Comparison of ENCODE assay signal across 10 cellular contexts in genomic region chr11:79244175-79244804, GRCh38.
DNase-seq lines count a peak whose midpoint lies in the region; ATAC-seq, FAIRE-seq and TF ChIP-seq lines count a peak whose summit lies in the region.
"Had no signal": no experiment of that assay in that cellular context is flagged by ENCODE, and none has a peak within 500 bp of the region (broad histone marks: within the 10 kb centered on the region; RNA-seq: fewer than 3 reads in every experiment).

No MANE protein-coding gene starts in this region.

- no peak overlapping the region for H2BK120ac ChIP-seq in H1 (replicated peaks; ENCODE audit: low read depth, low read length)

- H3K27ac ChIP-seq in H1 (ENCODE audit: low read depth, low read length), result no peak overlapping the region
- H3K27ac ChIP-seq in left lung, result no peak overlapping the region
- no peak overlapping the region for H3K27ac ChIP-seq in CD4-positive, alpha-beta T cell (ENCODE audit: low read depth, low read length)

- H3K18ac ChIP-seq in H1 (ENCODE audit: extremely low read depth, low read length), result no peak overlapping the region

- no peaks in the 10 kb centered on the region for H3K9me3 Mint-ChIP-seq in CD4-positive, alpha-beta T cell

- POLR2A ChIA-PET in H1 (lab: Charles Lee; ENCODE audit: partially characterized antibody), result interaction anchor here (0.7 to 1.3 kb wide), 2 partner anchors 11 to 263 kb away, joined by 3 read pairs; no protein-coding TSS in a partner anchor
- POLR2A ChIA-PET in CD4-positive, alpha-beta T cell (lab: Charles Lee), result no interaction called here

- H3K79me2 ChIP-seq in H1 (ENCODE audit: control insufficient read depth in 1 of 2, insufficient read depth in 2 of 2, low read length in 2 of 2), result no peaks in the 10 kb centered on the region

- no peak overlapping the region for H3K27ac Mint-ChIP-seq in CD4-positive, alpha-beta T cell
- H3K27ac Mint-ChIP-seq: stimulated activated naive CD8-positive, alpha-beta T cell treated with anti-CD3 and anti-CD28 coated beads, Interleukin-15, amount 100 ng/mL, for 72 hours had no signal

- H3K36me3 ChIP-seq in H1 (ENCODE audit: control insufficient read depth in 2 of 4, insufficient read depth in 4 of 4, low read length in 3 of 4), result no peaks in the 10 kb centered on the region
- H3K36me3 ChIP-seq in left lung, result no peaks in the 10 kb centered on the region

- no peak overlapping the region for H3K23ac ChIP-seq in H1 (ENCODE audit: insufficient read length)

- no peak for TF ChIP-seq EP300 in H1 (IDR thresholded peaks at IDR 0.05; ENCODE audit: borderline replicate concordance in 1 of 2, low read depth in 2 of 2, low read length in 2 of 2)

- no peak overlapping the region for H2BK12ac ChIP-seq in H1 (ENCODE audit: low read depth, low read length)

- no peak overlapping the region for H3K9ac ChIP-seq in H1 (replicated peaks in 1 of 4; ENCODE audit: extremely low read depth in 1 of 4, low read depth in 3 of 4, low read length in 3 of 4)

- intact Hi-C loops in Right ventricle myocardium inferior (cut with DNase I), result no loop called here
- intact Hi-C loops in cardiac septum (cut with DNase I), result no loop called here
- intact Hi-C loops in left lung (cut with DNase I), result no loop called here
- intact Hi-C loops in CD4-positive, alpha-beta T cell (cut with DNase I, micrococcal nuclease), result no loop called here

- no peak overlapping the region for H3K14ac ChIP-seq in H1 (ENCODE audit: insufficient read length)

- H3K79me1 ChIP-seq in H1 (ENCODE audit: low read depth, low read length), result no peaks in the 10 kb centered on the region

- TF ChIP-seq CTCF in H1 (IDR thresholded peaks at IDR 0.05; ENCODE audit: control extremely low read depth in 1 of 3, insufficient read depth in 1 of 3, low read depth in 1 of 3, low read length in 3 of 3), result no peak
- TF ChIP-seq CTCF in left lung (IDR thresholded peaks at IDR 0.05), result no peak
- TF ChIP-seq CTCF in CD4-positive, alpha-beta T cell (IDR thresholded peaks at IDR 0.05), result no peak

- CTCF ChIA-PET in H1 (lab: Charles Lee; ENCODE audit: partially characterized antibody), result interaction anchor here (0.6 kb wide), 1 partner anchor 421 kb away, joined by 5 read pairs; no protein-coding TSS in a partner anchor
- CTCF ChIA-PET in CD4-positive, alpha-beta T cell (lab: Charles Lee), result no interaction called here

- no peak for TF ChIP-seq POLR2A in H1 (IDR thresholded peaks at IDR 0.05; ENCODE audit: control extremely low read depth in 1 of 2, low read depth in 2 of 2, low read length in 2 of 2)

- H2AK5ac ChIP-seq in H1 (ENCODE audit: low read depth, low read length), result no peak overlapping the region

- DNase-seq in Right ventricle myocardium inferior (ENCODE audit: missing footprints), result no peak
- DNase-seq in cardiac septum (ENCODE audit: low spot score), result no peak
- no peak for DNase-seq in H1 (ENCODE audit: low read depth in 1 of 2, low spot score in 2 of 2)
- DNase-seq in left lung, result no peak
- DNase-seq in CD4-positive, alpha-beta T cell, result no peak
- DNase-seq in medulla oblongata (ENCODE audit: extremely low spot score), result no peak
- DNase-seq in cerebellar cortex (ENCODE audit: low spot score), result no peak
- DNase-seq: NCI-H526 treated with DMSO at 0.1 percent for 48 hours; stimulated activated naive CD8-positive, alpha-beta T cell treated with anti-CD3 and anti-CD28 coated beads, Interleukin-15, amount 100 ng/mL, for 72 hours had no signal

- H3K4me3 ChIP-seq in H1 (ENCODE audit: extremely low read depth in 1 of 4, insufficient read depth in 2 of 4, low read depth in 3 of 4, low read length in 4 of 4) (no peak overlapping the region), left lung (no peak overlapping the region)

- no peak overlapping the region for H4K5ac ChIP-seq in H1 (ENCODE audit: insufficient read length, low read depth, low read length)

- H4K8ac ChIP-seq in H1 (ENCODE audit: extremely low read depth, insufficient read depth, low read length), result peak overlapping the region; percentile 7; the same call in 1 of the 2 replicates

- FAIRE-seq in H1 (lab: Jason Lieb, UNC), result no peak

- no peaks in the 10 kb centered on the region for H3K27me3 ChIP-seq in H1 (replicated peaks in 1 of 4; ENCODE audit: control insufficient read depth in 3 of 4, extremely low read depth in 1 of 4, insufficient read depth in 3 of 4, low read length in 3 of 4)
- no peaks in the 10 kb centered on the region for H3K27me3 ChIP-seq in left lung
- H3K27me3 ChIP-seq in CD4-positive, alpha-beta T cell (ENCODE audit: control insufficient read depth, insufficient read depth, low read length), result no peaks in the 10 kb centered on the region

- H3K23me2 ChIP-seq in H1 (ENCODE audit: low read depth, low read length), result no peaks in the 10 kb centered on the region; the same call in 1 of the 2 replicates

- peak; percentile 82 for ATAC-seq in Right ventricle myocardium inferior
- ATAC-seq in left lung, result peak; percentile 74
- no peak for ATAC-seq in CD4-positive, alpha-beta T cell (ENCODE audit: poor library complexity)
- no peak for ATAC-seq in HG03108 (IDR thresholded peaks at IDR 0.05; ENCODE audit: unreplicated experiment)
- ATAC-seq: stimulated activated naive CD8-positive, alpha-beta T cell treated with anti-CD3 and anti-CD28 coated beads, Interleukin-15, amount 100 ng/mL, for 72 hours had no signal

- no peak overlapping the region for H3K4me2 ChIP-seq in H1 (ENCODE audit: insufficient read depth in 1 of 2, low read depth in 2 of 2, low read length in 2 of 2)

- H2AFZ ChIP-seq in H1 (ENCODE audit: low read length), result no peak overlapping the region

- no peaks in the 10 kb centered on the region for H3K4me1 Mint-ChIP-seq in CD4-positive, alpha-beta T cell (ENCODE audit: low read depth)
- H3K4me1 Mint-ChIP-seq: stimulated activated naive CD8-positive, alpha-beta T cell treated with anti-CD3 and anti-CD28 coated beads, Interleukin-15, amount 100 ng/mL, for 72 hours had no signal

- H3K9me3 ChIP-seq in H1 (ENCODE audit: insufficient read depth in 2 of 2, low read depth in 1 of 2, low read length in 1 of 2) (no peaks in the 10 kb centered on the region), left lung (no peaks in the 10 kb centered on the region)
- H3K9me3 ChIP-seq in CD4-positive, alpha-beta T cell (ENCODE audit: control insufficient read depth, low read length), result no peaks in the 10 kb centered on the region

- H2BK5ac ChIP-seq in H1 (ENCODE audit: low read depth, low read length), result no peak overlapping the region

- no peak overlapping the region for H2BK15ac ChIP-seq in H1 (ENCODE audit: low read length)

- H4K91ac ChIP-seq in H1 (replicated peaks; ENCODE audit: insufficient read length, low read length), result no peak overlapping the region

- WGBS in H1 (ENCODE audit: extremely low coverage in 1 of 2, insufficient coverage in 1 of 2, insufficient read length in 1 of 2, insufficient replicate concordance in 2 of 2, low coverage in 1 of 2, low lambda C conversion rate in 2 of 2, missing lambda C conversion rate in 1 of 2), 2 experiments, result 92% methylated on average over 7 of the region's 7 CpGs; no CpG with 5 or more reads in 1 of the 2 experiments

- H3K27me3 Mint-ChIP-seq in CD4-positive, alpha-beta T cell, result peaks cover 4% of the 10 kb centered on the region

- H2BK20ac ChIP-seq in H1 (ENCODE audit: low read length), result no peak overlapping the region

- peaks cover 0 to 4% (median 3%) of the 10 kb centered on the region in 4 experiments; a peak in 4 of 7 replicates for H3K4me1 ChIP-seq in H1 (replicated peaks in 1 of 4; ENCODE audit: control insufficient read depth in 3 of 4, insufficient read depth in 4 of 4, low read length in 3 of 4)
- H3K4me1 ChIP-seq in left lung, result no peaks in the 10 kb centered on the region

- H3K4me3 Mint-ChIP-seq in CD4-positive, alpha-beta T cell, result no peak overlapping the region
- H3K4me3 Mint-ChIP-seq: stimulated activated naive CD8-positive, alpha-beta T cell treated with anti-CD3 and anti-CD28 coated beads, Interleukin-15, amount 100 ng/mL, for 72 hours had no signal

- no peak overlapping the region for H3K4ac ChIP-seq in H1 (replicated peaks; ENCODE audit: insufficient read length, low read depth, low read length)

- no peaks in the 10 kb centered on the region for H4K20me1 ChIP-seq in H1 (replicated peaks in 1 of 2; ENCODE audit: control insufficient read depth in 1 of 2, insufficient read depth in 2 of 2, low read length in 2 of 2)

- no peak for TF ChIP-seq RAD21 in H1 (IDR thresholded peaks at IDR 0.05 in 1 of 2, conservative IDR thresholded peaks at IDR 0.05 in 1 of 2; ENCODE audit: low read depth in 2 of 2, low read length in 2 of 2)

- no peak overlapping the region for H3K56ac ChIP-seq in H1 (replicated peaks; ENCODE audit: insufficient read length, low read depth, low read length)

- no peaks in the 10 kb centered on the region for H3K36me3 Mint-ChIP-seq in CD4-positive, alpha-beta T cell (ENCODE audit: low read depth)

TF ChIP-seq in H1, 55 proteins besides CTCF, POLR2A, EP300 and RAD21 (continues in another document):
- TF ChIP-seq KDM4A (IDR thresholded peaks at IDR 0.05; ENCODE audit: low read depth, low read length, severe bottlenecking) (no peak), GABPA (IDR thresholded peaks at IDR 0.05; ENCODE audit: borderline replicate concordance, insufficient read depth, low read length) (no peak), KDM5A (IDR thresholded peaks at IDR 0.05; ENCODE audit: low read length) (no peak), SAP30 (IDR thresholded peaks at IDR 0.05; ENCODE audit: insufficient read depth, insufficient replicate concordance, low read length) (no peak), CREB1 (IDR thresholded peaks at IDR 0.05) (no peak), TAF7 (optimal IDR thresholded peaks at IDR 0.05; ENCODE audit: borderline replicate concordance, low read depth, low read length) (no peak), POU5F1 (IDR thresholded peaks at IDR 0.05; ENCODE audit: low read depth, low read length) (no peak), JUN (IDR thresholded peaks at IDR 0.05; ENCODE audit: low read depth, low read length) (no peak), CTBP2 (IDR thresholded peaks at IDR 0.05; ENCODE audit: borderline replicate concordance, insufficient read depth, insufficient read length, low read length) (no peak), BCL11A (IDR thresholded peaks at IDR 0.05; ENCODE audit: low read depth in 2 of 2, low read length in 2 of 2) (no peak), ATF2 (IDR thresholded peaks at IDR 0.05; ENCODE audit: low read length) (no peak), BACH1 (IDR thresholded peaks at IDR 0.05; ENCODE audit: low read length) (no peak), ASH2L (IDR thresholded peaks at IDR 0.05; ENCODE audit: low read length) (no peak)

Comparison
In these comparisons a context has a peak if more than half of its experiments do, and no peak if none do; other contexts are left out.
1. ATAC-seq: peak in Right ventricle myocardium inferior (single experiment) and left lung (single experiment); none in CD4-positive, alpha-beta T cell (single experiment) and HG03108 (single experiment).